ENCODE assay signal across 15 cellular contexts in the genomic region with DNA sequence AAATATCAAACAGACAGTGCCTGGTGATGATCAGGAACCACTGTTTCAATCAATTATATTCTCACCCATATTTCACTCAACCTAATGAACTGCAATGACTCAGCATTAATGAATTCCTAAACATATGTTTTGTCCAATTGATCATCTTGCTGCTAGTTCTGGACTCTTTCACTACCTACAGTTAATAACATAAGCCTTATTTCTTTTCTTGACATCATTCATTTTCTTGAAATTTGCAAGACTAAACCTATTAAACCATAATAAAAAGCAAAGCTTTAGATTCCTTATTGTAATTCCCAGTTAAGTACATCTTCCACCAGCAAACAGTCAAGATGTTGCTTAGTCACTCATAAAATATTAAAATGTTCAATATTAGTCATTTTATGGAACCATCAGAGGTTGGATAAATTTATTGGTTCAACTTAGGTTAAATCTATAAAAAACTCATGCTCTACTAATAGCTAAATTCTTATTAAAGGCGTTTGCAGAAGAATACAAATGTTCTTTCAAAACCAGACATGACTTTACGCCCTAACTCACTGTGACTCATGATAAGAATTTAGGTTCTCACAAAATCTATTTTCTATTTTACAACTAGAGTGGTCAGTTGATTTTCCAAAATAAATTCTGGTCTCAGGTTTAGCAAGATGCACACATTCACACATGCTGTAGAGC.
DNase-seq lines count a peak whose midpoint lies in the region; ATAC-seq and TF ChIP-seq lines count a peak whose summit lies in the region.
"Had no signal": no experiment of that assay in that cellular context is flagged by ENCODE, and none has a peak within 500 bp of the region (broad histone marks: within the 10 kb centered on the region; RNA-seq: fewer than 3 reads in every experiment).

No MANE protein-coding gene starts in this region.

- no peaks in the 10 kb centered on the region for H3K79me1 ChIP-seq in mesenchymal stem cell (replicated peaks; ENCODE audit: low read length, poor library complexity, severe bottlenecking)

- H3K4ac ChIP-seq in mesenchymal stem cell (ENCODE audit: low read depth in 1 of 2, low read length in 2 of 2) = no peak overlapping the region

- H3K4me2 ChIP-seq in mesenchymal stem cell (ENCODE audit: low read length, poor library complexity, severe bottlenecking) = no peak overlapping the region

- no peak overlapping the region for H2AFZ ChIP-seq in mesenchymal stem cell (ENCODE audit: low read depth, low read length)

- intact Hi-C loops in activated CD4-positive, alpha-beta T cell treated with anti-CD3 and anti-CD28 coated beads, Interleukin-2, amount 10 ng/mL, durations not matched to agents 24 days and 14 days (cut with micrococcal nuclease) = loop anchor here (2.0 kb wide), 2 partner anchors 48 to 76 kb away; no protein-coding TSS in a partner anchor
- intact Hi-C loops in CD4-positive, alpha-beta T cell (cut with DNase I, micrococcal nuclease) = loop anchor here in 1 of 2 experiments (10.0 kb wide), 1 partner anchor 62 kb away; no protein-coding TSS in a partner anchor
- intact Hi-C loops in activated CD4-positive, alpha-beta memory T cell treated with anti-CD3 and anti-CD28 coated beads for 36 hours (cut with micrococcal nuclease) = loop anchor here (2.0 kb wide), 1 partner anchor 44 kb away; no protein-coding TSS in a partner anchor

- no peak overlapping the region for H3K14ac ChIP-seq in mesenchymal stem cell (ENCODE audit: low read length in 2 of 2)

- peak overlapping the region; percentile 89 for H3K27ac Mint-ChIP-seq in activated CD4-positive, alpha-beta T cell treated with anti-CD3 and anti-CD28 coated beads, Interleukin-2, amount 10 ng/mL, durations not matched to agents 24 days and 14 days
- H3K27ac Mint-ChIP-seq in CD4-positive, alpha-beta T cell = peak overlapping the region; percentile 88
- H3K27ac Mint-ChIP-seq in activated CD4-positive, alpha-beta memory T cell treated with anti-CD3 and anti-CD28 coated beads for 36 hours = peak overlapping the region; percentile 91
- no peak overlapping the region for H3K27ac Mint-ChIP-seq in endodermal cell
- H3K27ac Mint-ChIP-seq: stimulated activated naive B cell treated with anti-CD40 and anti-IgM and Interleukin-4, amounts not matched to agents 10 μg/mL and 1 μg/mL and 100 μg/mL, for 72 hours had no signal

- TF ChIP-seq CTCF in CD4-positive, alpha-beta T cell (IDR thresholded peaks at IDR 0.05) = no peak
- no peak for TF ChIP-seq CTCF in endodermal cell (conservative IDR thresholded peaks at IDR 0.05)

- no peak overlapping the region for H4K8ac ChIP-seq in mesenchymal stem cell (ENCODE audit: low read length)

- H3K9me3 ChIP-seq in CD4-positive, alpha-beta T cell (ENCODE audit: control insufficient read depth, low read length) = no peaks in the 10 kb centered on the region
- no peaks in the 10 kb centered on the region for H3K9me3 ChIP-seq in mesenchymal stem cell (ENCODE audit: control insufficient read depth, low read length)
- H3K9me3 ChIP-seq in endodermal cell (ENCODE audit: control insufficient read depth, low read length) = no peaks in the 10 kb centered on the region
- H3K9me3 ChIP-seq: gastrocnemius medialis, MG63, transverse colon had no signal

- H3K27ac ChIP-seq in CD4-positive, alpha-beta T cell (ENCODE audit: low read depth, low read length) = no peak overlapping the region
- H3K27ac ChIP-seq in mesenchymal stem cell (ENCODE audit: low read length, poor library complexity, severe bottlenecking) (no peak overlapping the region), endodermal cell (ENCODE audit: low read depth, low read length) (no peak overlapping the region)
- H3K27ac ChIP-seq: cardiac muscle cell, gastrocnemius medialis had no signal

- no peak for DNase-seq in activated CD4-positive, alpha-beta T cell treated with anti-CD3 and anti-CD28 coated beads, Interleukin-2, amount 10 ng/mL, durations not matched to agents 24 days and 14 days
- no peak for DNase-seq in activated CD4-positive, alpha-beta T cell treated with anti-CD3 and anti-CD28 coated beads for 1 hour
- no peak for DNase-seq in CD4-positive, alpha-beta T cell
- DNase-seq in activated CD4-positive, alpha-beta memory T cell treated with anti-CD3 and anti-CD28 coated beads for 36 hours = no peak
- DNase-seq in mesenchymal stem cell = no peak
- DNase-seq in NCI-H524 treated with DMSO at 0.1 percent for 48 hours (lab: John Stamatoyannopoulos, UW) = no peak
- no peak for DNase-seq in endodermal cell
- DNase-seq: COR-L47; gastrocnemius medialis; MG63; NCI-H146; stimulated activated naive B cell treated with anti-CD40 and anti-IgM and Interleukin-4, amounts not matched to agents 10 μg/mL and 1 μg/mL and 100 μg/mL, for 72 hours; transverse colon had no signal

- H2BK120ac ChIP-seq in mesenchymal stem cell (ENCODE audit: low read depth, low read length) = no peak overlapping the region

- H2BK5ac ChIP-seq in mesenchymal stem cell (ENCODE audit: low read depth, low read length, poor library complexity, severe bottlenecking) = no peak overlapping the region

- H2AK5ac ChIP-seq in mesenchymal stem cell (ENCODE audit: low read length, severe bottlenecking) = no peak overlapping the region

- no peak overlapping the region for H2BK12ac ChIP-seq in mesenchymal stem cell (ENCODE audit: low read length in 2 of 2)

- H3K9me3 Mint-ChIP-seq in activated CD4-positive, alpha-beta T cell treated with anti-CD3 and anti-CD28 coated beads, Interleukin-2, amount 10 ng/mL, durations not matched to agents 24 days and 14 days = peaks cover 24% of the 10 kb centered on the region
- peaks cover 3% of the 10 kb centered on the region for H3K9me3 Mint-ChIP-seq in CD4-positive, alpha-beta T cell
- no peaks in the 10 kb centered on the region for H3K9me3 Mint-ChIP-seq in activated CD4-positive, alpha-beta memory T cell treated with anti-CD3 and anti-CD28 coated beads for 36 hours
- H3K9me3 Mint-ChIP-seq in endodermal cell = no peaks in the 10 kb centered on the region
- H3K9me3 Mint-ChIP-seq: stimulated activated naive B cell treated with anti-CD40 and anti-IgM and Interleukin-4, amounts not matched to agents 10 μg/mL and 1 μg/mL and 100 μg/mL, for 72 hours had no signal

- peaks cover 13% of the 10 kb centered on the region for H3K36me3 Mint-ChIP-seq in activated CD4-positive, alpha-beta T cell treated with anti-CD3 and anti-CD28 coated beads, Interleukin-2, amount 10 ng/mL, durations not matched to agents 24 days and 14 days (ENCODE audit: low read depth)
- no peaks in the 10 kb centered on the region for H3K36me3 Mint-ChIP-seq in CD4-positive, alpha-beta T cell (ENCODE audit: low read depth)
- no peaks in the 10 kb centered on the region for H3K36me3 Mint-ChIP-seq in activated CD4-positive, alpha-beta memory T cell treated with anti-CD3 and anti-CD28 coated beads for 36 hours
- H3K36me3 Mint-ChIP-seq in endodermal cell (ENCODE audit: low read depth) = no peaks in the 10 kb centered on the region
- H3K36me3 Mint-ChIP-seq: stimulated activated naive B cell treated with anti-CD40 and anti-IgM and Interleukin-4, amounts not matched to agents 10 μg/mL and 1 μg/mL and 100 μg/mL, for 72 hours had no signal

- H3K27me3 ChIP-seq in CD4-positive, alpha-beta T cell (ENCODE audit: control insufficient read depth, insufficient read depth, low read length) = no peaks in the 10 kb centered on the region
- H3K27me3 ChIP-seq in mesenchymal stem cell (ENCODE audit: control insufficient read depth in 1 of 2, insufficient read depth in 1 of 2, low read length in 2 of 2) (no peaks in the 10 kb centered on the region), endodermal cell (ENCODE audit: control insufficient read depth, insufficient read depth, low read length, poor library complexity, severe bottlenecking) (no peaks in the 10 kb centered on the region)
- H3K27me3 ChIP-seq: cardiac muscle cell, MG63, transverse colon had no signal

- 31% methylated on average over 2 of the region's 2 CpGs for WGBS in mesenchymal stem cell
- 98 to 100% methylated on average over 1 to 2 of the region's 2 CpGs for WGBS in endodermal cell (ENCODE audit: insufficient coverage in 1 of 2, insufficient read length in 1 of 2), 2 experiments

- H4K91ac ChIP-seq in mesenchymal stem cell (ENCODE audit: low read length) = no peak overlapping the region

- H3K9ac ChIP-seq in mesenchymal stem cell (ENCODE audit: low read length) = peak overlapping the region; percentile 13
- H3K9ac ChIP-seq in endodermal cell (ENCODE audit: extremely low read depth, low read length, poor library complexity, severe bottlenecking) = no peak overlapping the region

- H3K27me3 Mint-ChIP-seq in activated CD4-positive, alpha-beta T cell treated with anti-CD3 and anti-CD28 coated beads, Interleukin-2, amount 10 ng/mL, durations not matched to agents 24 days and 14 days = no peaks in the 10 kb centered on the region
- no peaks in the 10 kb centered on the region for H3K27me3 Mint-ChIP-seq in CD4-positive, alpha-beta T cell
- no peaks in the 10 kb centered on the region for H3K27me3 Mint-ChIP-seq in activated CD4-positive, alpha-beta memory T cell treated with anti-CD3 and anti-CD28 coated beads for 36 hours
- no peaks in the 10 kb centered on the region for H3K27me3 Mint-ChIP-seq in endodermal cell (ENCODE audit: insufficient read depth)

- no peak overlapping the region for H3K23ac ChIP-seq in mesenchymal stem cell (ENCODE audit: low read length in 2 of 2)

- H3K4me3 Mint-ChIP-seq in activated CD4-positive, alpha-beta T cell treated with anti-CD3 and anti-CD28 coated beads, Interleukin-2, amount 10 ng/mL, durations not matched to agents 24 days and 14 days = peak overlapping the region; percentile 48
- peak overlapping the region; percentile 72 for H3K4me3 Mint-ChIP-seq in CD4-positive, alpha-beta T cell
- H3K4me3 Mint-ChIP-seq in activated CD4-positive, alpha-beta memory T cell treated with anti-CD3 and anti-CD28 coated beads for 36 hours = no peak overlapping the region
- H3K4me3 Mint-ChIP-seq in endodermal cell = no peak overlapping the region
- H3K4me3 Mint-ChIP-seq: stimulated activated naive B cell treated with anti-CD40 and anti-IgM and Interleukin-4, amounts not matched to agents 10 μg/mL and 1 μg/mL and 100 μg/mL, for 72 hours had no signal

- POLR2A ChIA-PET in CD4-positive, alpha-beta T cell (lab: Charles Lee) = interaction anchor here (1.2 kb wide), 1 partner anchor 51 kb away, joined by 3 read pairs; no protein-coding TSS in a partner anchor
- POLR2A ChIA-PET in activated CD4-positive, alpha-beta memory T cell treated with anti-CD3 and anti-CD28 coated beads for 36 hours (lab: Charles Lee) = no interaction called here

- H2BK15ac ChIP-seq in mesenchymal stem cell (ENCODE audit: low read depth, poor library complexity, severe bottlenecking) = no peak overlapping the region

- H3K36me3 ChIP-seq in mesenchymal stem cell (ENCODE audit: control insufficient read depth in 1 of 2, insufficient read depth in 2 of 2, low read depth in 1 of 2, low read length in 2 of 2) = no peaks in the 10 kb centered on the region
- no peaks in the 10 kb centered on the region for H3K36me3 ChIP-seq in endodermal cell (ENCODE audit: control insufficient read depth, insufficient read depth, low read length)
- H3K36me3 ChIP-seq: cardiac muscle cell, gastrocnemius medialis, MG63, transverse colon had no signal

- peak; percentile 30 for ATAC-seq in CD4-positive, alpha-beta T cell (ENCODE audit: poor library complexity)
- no peak for ATAC-seq in HG02973 (IDR thresholded peaks at IDR 0.05; ENCODE audit: unreplicated experiment)
- ATAC-seq: gastrocnemius medialis; stimulated activated naive B cell treated with anti-CD40 and anti-IgM and Interleukin-4, amounts not matched to agents 10 μg/mL and 1 μg/mL and 100 μg/mL, for 72 hours had no signal

- no peaks in the 10 kb centered on the region for H3K4me1 ChIP-seq in mesenchymal stem cell (ENCODE audit: control insufficient read depth, insufficient read depth, low read depth, low read length)
- H3K4me1 ChIP-seq in endodermal cell (ENCODE audit: control insufficient read depth, insufficient read depth, low read length) = no peaks in the 10 kb centered on the region
- H3K4me1 ChIP-seq: gastrocnemius medialis had no signal

- H3K4me1 Mint-ChIP-seq in activated CD4-positive, alpha-beta T cell treated with anti-CD3 and anti-CD28 coated beads, Interleukin-2, amount 10 ng/mL, durations not matched to agents 24 days and 14 days = peaks cover 38% of the 10 kb centered on the region
- H3K4me1 Mint-ChIP-seq in CD4-positive, alpha-beta T cell (ENCODE audit: low read depth) = peaks cover 34% of the 10 kb centered on the region
- H3K4me1 Mint-ChIP-seq in activated CD4-positive, alpha-beta memory T cell treated with anti-CD3 and anti-CD28 coated beads for 36 hours (ENCODE audit: low read depth) = peaks cover 39% of the 10 kb centered on the region
- H3K4me1 Mint-ChIP-seq in endodermal cell = peaks cover 3% of the 10 kb centered on the region

- H3K18ac ChIP-seq in mesenchymal stem cell (ENCODE audit: low read depth in 1 of 2, low read length in 2 of 2) = no peak overlapping the region

- peak overlapping the region in 1 of 2 experiments; percentile 42 for H3K4me3 ChIP-seq in mesenchymal stem cell (ENCODE audit: insufficient read depth in 1 of 2, low read depth in 1 of 2, low read length in 2 of 2)
- H3K4me3 ChIP-seq in endodermal cell (ENCODE audit: low read length) = no peak overlapping the region
- H3K4me3 ChIP-seq: cardiac muscle cell, gastrocnemius medialis, MG63, transverse colon had no signal

- CTCF ChIA-PET in CD4-positive, alpha-beta T cell (lab: Charles Lee) = no interaction called here
- CTCF ChIA-PET in activated CD4-positive, alpha-beta memory T cell treated with anti-CD3 and anti-CD28 coated beads for 36 hours (lab: Charles Lee) = interaction anchor here (0.8 kb wide), 1 partner anchor 205 kb away, joined by 3 read pairs; no protein-coding TSS in a partner anchor

Comparison
In these comparisons a context has a peak if more than half of its experiments do, and no peak if none do; other contexts are left out.
1. H3K4me3 Mint-ChIP-seq: peak in activated CD4-positive, alpha-beta T cell treated with anti-CD3 and anti-CD28 coated beads, Interleukin-2, amount 10 ng/mL, durations not matched to agents 24 days and 14 days (single experiment) and CD4-positive, alpha-beta T cell (single experiment); none in activated CD4-positive, alpha-beta memory T cell treated with anti-CD3 and anti-CD28 coated beads for 36 hours (single experiment) and endodermal cell (single experiment).